8 cellular contexts compared by ENCODE assay signal in the genomic region with DNA sequence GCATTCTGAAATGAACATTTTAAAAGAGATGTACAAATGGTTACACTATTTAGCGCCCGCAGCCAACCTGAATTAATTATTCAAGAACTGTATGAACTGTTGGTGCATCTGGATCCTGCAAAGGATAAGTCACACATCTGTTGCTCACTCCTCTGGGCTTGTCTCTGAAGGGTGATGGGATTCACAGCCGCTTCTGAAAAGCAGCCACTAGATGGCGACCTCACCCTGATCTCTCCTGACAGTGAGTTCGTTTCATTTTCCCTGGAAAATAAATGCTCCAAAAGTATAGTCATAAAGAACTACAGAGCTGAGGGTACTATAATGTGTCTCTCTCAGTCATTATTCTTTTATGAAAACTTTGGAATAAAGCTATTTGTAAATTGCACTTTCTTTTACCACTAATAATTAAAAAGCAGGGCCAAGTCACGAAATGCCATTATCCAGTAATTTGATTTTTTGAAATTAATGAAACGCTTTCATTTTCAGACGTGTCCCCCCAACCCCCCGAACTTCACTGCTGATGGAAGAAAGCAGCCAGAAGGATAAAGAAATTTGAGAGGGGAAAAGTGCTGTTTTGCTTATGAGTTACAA.
DNase-seq lines count a peak whose midpoint lies in the region; ATAC-seq lines count a peak whose summit lies in the region.

No MANE protein-coding gene starts in this region.

- no peaks in the 10 kb centered on the region for H3K36me3 Mint-ChIP-seq in naive thymus-derived CD4-positive, alpha-beta T cell

- H3K4me1 ChIP-seq in naive thymus-derived CD4-positive, alpha-beta T cell (ENCODE audit: control insufficient read depth in 2 of 2, insufficient read depth in 2 of 2, low read length in 2 of 2) = no peaks in the 10 kb centered on the region
- no peaks in the 10 kb centered on the region for H3K4me1 ChIP-seq in stomach smooth muscle (ENCODE audit: control insufficient read depth, insufficient read depth, low read length)

- H3K27me3 ChIP-seq in naive thymus-derived CD4-positive, alpha-beta T cell (ENCODE audit: control insufficient read depth in 2 of 2, insufficient read depth in 2 of 2, low read length in 2 of 2) = no peaks in the 10 kb centered on the region
- H3K27me3 ChIP-seq in stomach smooth muscle (ENCODE audit: control insufficient read depth in 1 of 2, insufficient read depth in 2 of 2, low read length in 2 of 2) = no peaks in the 10 kb centered on the region

- peak overlapping the region; percentile 6 to 24 for H3K9ac ChIP-seq in stomach smooth muscle (ENCODE audit: low read length in 2 of 2)

- H3K9me3 Mint-ChIP-seq in naive thymus-derived CD4-positive, alpha-beta T cell = no peaks in the 10 kb centered on the region

- H3K4me3 Mint-ChIP-seq in naive thymus-derived CD4-positive, alpha-beta T cell = no peak overlapping the region

- intact Hi-C loops in naive thymus-derived CD4-positive, alpha-beta T cell (cut with micrococcal nuclease) = loop anchor here (1.0 kb wide), 1 partner anchor 1891 kb away; no protein-coding TSS in a partner anchor

- no peaks in the 10 kb centered on the region for H3K9me3 ChIP-seq in naive thymus-derived CD4-positive, alpha-beta T cell (ENCODE audit: control insufficient read depth in 2 of 3, low read length in 3 of 3)
- H3K9me3 ChIP-seq in stomach smooth muscle (ENCODE audit: control insufficient read depth in 2 of 2, low read length in 2 of 2) = no peaks in the 10 kb centered on the region

- CTCF ChIA-PET in naive thymus-derived CD4-positive, alpha-beta T cell (lab: Charles Lee) = interaction anchor here (0.9 kb wide), 2 partner anchors 32 to 49 kb away, joined by 3 read pairs; no protein-coding TSS in a partner anchor

- peaks cover 0 to 17% (median 6%) of the 10 kb centered on the region in 5 donors for H3K27me3 Mint-ChIP-seq in naive thymus-derived CD4-positive, alpha-beta T cell

- POLR2A ChIA-PET in naive thymus-derived CD4-positive, alpha-beta T cell (lab: Charles Lee) = no interaction called here

- ATAC-seq in GM19043 (IDR thresholded peaks at IDR 0.05; ENCODE audit: low read depth, unreplicated experiment) (peak; percentile 79), esophagus mucosa (peak; percentile 66)
- no peak for ATAC-seq in naive thymus-derived CD4-positive, alpha-beta T cell

- H3K4me3 ChIP-seq in naive thymus-derived CD4-positive, alpha-beta T cell (ENCODE audit: low read length) = no peak overlapping the region
- peak overlapping the region; percentile 44 to 62 for H3K4me3 ChIP-seq in stomach smooth muscle (ENCODE audit: low read length in 2 of 2)

- H3K36me3 ChIP-seq in naive thymus-derived CD4-positive, alpha-beta T cell (ENCODE audit: control insufficient read depth in 2 of 3, insufficient read depth in 3 of 3, low read length in 3 of 3) = no peaks in the 10 kb centered on the region
- no peaks in the 10 kb centered on the region for H3K36me3 ChIP-seq in stomach smooth muscle (ENCODE audit: control insufficient read depth in 2 of 2, insufficient read depth in 2 of 2, low read length in 2 of 2)

- H3K4me1 Mint-ChIP-seq in naive thymus-derived CD4-positive, alpha-beta T cell = no peaks in the 10 kb centered on the region

- peak in 12 of 14 donors; percentile 2 to 60 (median 30) for DNase-seq in C1 segment of cervical spinal cord (lab: John Stamatoyannopoulos, UW)
- DNase-seq in HK-2 (ENCODE audit: unreplicated experiment) = peak; percentile 54
- DNase-seq in NCI-H774 (lab: John Stamatoyannopoulos, UW) = peak; percentile 7
- DNase-seq in activated CD8-positive, alpha-beta memory T cell treated with anti-CD3 and anti-CD28 coated beads, Interleukin-2, amount 50 U/mL, for 24 hours (ENCODE audit: extremely low read depth) = peak; percentile 17
- peak in 7 of 9 donors; percentile 2 to 26 (median 10) for DNase-seq in naive thymus-derived CD4-positive, alpha-beta T cell

- H3K27ac ChIP-seq in naive thymus-derived CD4-positive, alpha-beta T cell (ENCODE audit: low read depth, low read length) = no peak overlapping the region
- H3K27ac ChIP-seq in stomach smooth muscle (ENCODE audit: low read length) = no peak overlapping the region

- H3K27ac Mint-ChIP-seq in naive thymus-derived CD4-positive, alpha-beta T cell = no peak overlapping the region
